1 cellular context compared by ENCODE assay signal in genomic region chr1:28962114-28962831, GRCh38.
TF ChIP-seq lines count a peak whose summit lies in the region.

No MANE protein-coding gene starts in this region.

TF ChIP-seq in GM12878, 131 proteins besides CTCF, POLR2A, EP300 and RAD21 (continued from another document):
- peak; percentile 91 for TF ChIP-seq BCL3 (IDR thresholded peaks at IDR 0.05; ENCODE audit: borderline replicate concordance, insufficient read depth, low read depth, low read length, poor library complexity, severe bottlenecking)
- peak; percentile 80; the same call in 1 of the 2 replicates for TF ChIP-seq RELB (IDR thresholded peaks at IDR 0.05; ENCODE audit: low read depth)
- TF ChIP-seq BMI1 (IDR thresholded peaks at IDR 0.05; ENCODE audit: borderline replicate concordance), result peak; percentile 79
- peak; percentile 74 for TF ChIP-seq GABPA (IDR thresholded peaks at IDR 0.05; ENCODE audit: low read depth)
- TF ChIP-seq PML (IDR thresholded peaks at IDR 0.05; ENCODE audit: low read length), result 0 out of 2 replicates have a peak, but pooled peaks have one; percentile 45
- 0 out of 2 replicates have a peak, but pooled peaks have one; percentile 32 for TF ChIP-seq TCF12 (IDR thresholded peaks at IDR 0.05; ENCODE audit: low read depth, low read length)
- TF ChIP-seq POU2F2 (IDR thresholded peaks at IDR 0.05; ENCODE audit: borderline replicate concordance, low read depth, low read length), result 0 out of 3 replicates have a peak, but pooled peaks have one; percentile 43
- TF ChIP-seq JUNB (IDR thresholded peaks at IDR 0.05), result peak; percentile 100
- TF ChIP-seq BCL11A (IDR thresholded peaks at IDR 0.05; ENCODE audit: low read depth, low read length), result peak; percentile 97
- peak; percentile 81 for TF ChIP-seq SKIL (IDR thresholded peaks at IDR 0.05; ENCODE audit: low read depth, poor library complexity, severe bottlenecking)
- peak; percentile 71; the same call in 1 of the 2 replicates for TF ChIP-seq ZNF217 (IDR thresholded peaks at IDR 0.05)
- TF ChIP-seq ATF2 (IDR thresholded peaks at IDR 0.05; ENCODE audit: low read length), result peak; percentile 93
- TF ChIP-seq ZBTB4 (CRISPR knock-in tag; IDR thresholded peaks at IDR 0.05), result peak; percentile 50; the same call in 1 of the 2 replicates
- peak; percentile 89 for TF ChIP-seq MTA2 (IDR thresholded peaks at IDR 0.05; ENCODE audit: low read depth)
- peak; percentile 72; the same call in 1 of the 2 replicates for TF ChIP-seq JUND (IDR thresholded peaks at IDR 0.05; ENCODE audit: low read depth, low read length)
- TF ChIP-seq DPF2 (IDR thresholded peaks at IDR 0.05), result peak; percentile 95
- TF ChIP-seq BACH1 (IDR thresholded peaks at IDR 0.05; ENCODE audit: borderline replicate concordance), result peak; percentile 93
- TF ChIP-seq SRF (IDR thresholded peaks at IDR 0.05; ENCODE audit: low read depth in 2 of 2, low read length in 2 of 2), result peak in 1 of 2 experiments; percentile 86; a peak in 2 of 4 replicates
- TF ChIP-seq IRF4 (IDR thresholded peaks at IDR 0.05; ENCODE audit: low read depth, low read length), result peak; percentile 99
- peak; percentile 28 for TF ChIP-seq MEF2B (IDR thresholded peaks at IDR 0.05; ENCODE audit: partially characterized antibody, poor library complexity, severe bottlenecking)
- TF ChIP-seq IKZF1 (conservative IDR thresholded peaks at IDR 0.05), result peak; percentile 67
- TF ChIP-seq FOXM1 (IDR thresholded peaks at IDR 0.05; ENCODE audit: low read depth, low read length), result peak; percentile 99
- 0 out of 2 replicates have a peak, but pooled peaks have one; percentile 58 for TF ChIP-seq EZH2 (IDR thresholded peaks at IDR 0.05; ENCODE audit: borderline replicate concordance, control insufficient read depth, low read depth, low read length)
- TF ChIP-seq RUNX3 (IDR thresholded peaks at IDR 0.05; ENCODE audit: low read length), result peak; percentile 87
- TF ChIP-seq ETV6 (conservative IDR thresholded peaks at IDR 0.05 in 1 of 2, IDR thresholded peaks at IDR 0.05 in 1 of 2; ENCODE audit: borderline replicate concordance in 1 of 2, low read depth in 1 of 2), result peak in 1 of 2 experiments; percentile 83; a peak in 2 of 4 replicates
- TF ChIP-seq MEF2A (IDR thresholded peaks at IDR 0.05; ENCODE audit: insufficient read depth, low read depth, low read length), result peak; percentile 67; the same call in 1 of the 2 replicates
